ENCODE assay signal across 32 cellular contexts in the genomic region with DNA sequence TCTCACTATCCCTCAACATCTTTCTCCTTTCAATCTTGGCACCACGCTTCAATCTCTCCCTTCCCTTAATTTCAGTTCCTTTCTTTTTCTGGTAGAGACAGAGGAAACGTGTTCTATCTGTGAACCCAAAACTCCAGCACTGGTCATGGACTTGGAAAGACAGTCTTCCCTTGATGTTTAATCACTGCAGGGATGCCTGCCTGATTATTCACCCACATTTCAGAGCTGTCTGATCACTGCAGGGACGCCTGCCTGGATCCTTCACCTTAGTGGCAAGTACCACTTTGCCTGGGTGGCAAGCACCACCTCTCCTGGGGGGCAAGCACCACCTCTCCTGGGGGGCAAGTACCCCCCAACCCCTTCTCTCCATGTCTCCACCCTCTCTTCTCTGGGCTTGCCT. TPM values are rescaled to one million over a fixed set of nuclear protein-coding genes. Genes with fewer than 3 reads are reported as not detected.
"Had no signal": no experiment of that assay in that cellular context is flagged by ENCODE, and none has a peak within 500 bp of the region (broad histone marks: within the 10 kb centered on the region; RNA-seq: fewer than 3 reads in every experiment).

No MANE protein-coding gene starts in this region.

- H3K36me3 Mint-ChIP-seq: activated naive CD8-positive, alpha-beta T cell treated with anti-CD3 and anti-CD28 coated beads, Interleukin-2, amount 10 ng/mL, durations not matched to agents 7 days and 5 days; mesothelial cell of epicardium; naive B cell; stimulated activated memory B cell treated with anti-CD40 and anti-IgM and Interleukin-4, amounts not matched to agents 10 μg/mL and 1 μg/mL and 100 μg/mL, for 72 hours; type B pancreatic cell had no signal

- H3K4me3 ChIP-seq: esophagus squamous epithelium, vagina had no signal

- H3K27ac Mint-ChIP-seq: activated naive CD4-positive, alpha-beta T cell treated with anti-CD3 and anti-CD28 coated beads, Interleukin-2, amount 10 ng/mL, durations not matched to agents 7 days and 5 days; activated naive CD8-positive, alpha-beta T cell treated with anti-CD3 and anti-CD28 coated beads, Interleukin-2, amount 10 ng/mL, durations not matched to agents 7 days and 5 days; dendritic cell treated with granulocyte-macrophage colony-stimulating factor and Interleukin-4, amounts not matched to agents 40 ng/mL and 50 ng/mL, for 4 days; mesothelial cell of epicardium; naive B cell; nephron progenitor cell; progenitor cell of endocrine pancreas; stimulated activated memory B cell treated with anti-CD40 and anti-IgM and Interleukin-4, amounts not matched to agents 10 μg/mL and 1 μg/mL and 100 μg/mL, for 72 hours; stimulated activated naive CD8-positive, alpha-beta T cell treated with anti-CD3 and anti-CD28 coated beads, Interleukin-15, amount 100 ng/mL, for 72 hours; type B pancreatic cell had no signal

- H3K27me3 ChIP-seq: neutrophil, vagina had no signal

- H3K4me3 Mint-ChIP-seq: activated naive CD4-positive, alpha-beta T cell treated with anti-CD3 and anti-CD28 coated beads, Interleukin-2, amount 10 ng/mL, durations not matched to agents 7 days and 5 days; activated naive CD8-positive, alpha-beta T cell treated with anti-CD3 and anti-CD28 coated beads, Interleukin-2, amount 10 ng/mL, durations not matched to agents 7 days and 5 days; dendritic cell treated with granulocyte-macrophage colony-stimulating factor and Interleukin-4, amounts not matched to agents 40 ng/mL and 50 ng/mL, for 4 days; mesothelial cell of epicardium; naive B cell; nephron progenitor cell; stimulated activated memory B cell treated with anti-CD40 and anti-IgM and Interleukin-4, amounts not matched to agents 10 μg/mL and 1 μg/mL and 100 μg/mL, for 72 hours; stimulated activated naive CD8-positive, alpha-beta T cell treated with anti-CD3 and anti-CD28 coated beads, Interleukin-15, amount 100 ng/mL, for 72 hours; type B pancreatic cell had no signal

- H3K4me1 ChIP-seq: vagina had no signal

- H3K9me3 Mint-ChIP-seq: activated naive CD4-positive, alpha-beta T cell treated with anti-CD3 and anti-CD28 coated beads, Interleukin-2, amount 10 ng/mL, durations not matched to agents 7 days and 5 days; activated naive CD8-positive, alpha-beta T cell treated with anti-CD3 and anti-CD28 coated beads, Interleukin-2, amount 10 ng/mL, durations not matched to agents 7 days and 5 days; dendritic cell treated with granulocyte-macrophage colony-stimulating factor and Interleukin-4, amounts not matched to agents 40 ng/mL and 50 ng/mL, for 4 days; mesothelial cell of epicardium; nephron progenitor cell; stimulated activated memory B cell treated with anti-CD40 and anti-IgM and Interleukin-4, amounts not matched to agents 10 μg/mL and 1 μg/mL and 100 μg/mL, for 72 hours; stimulated activated naive CD8-positive, alpha-beta T cell treated with anti-CD3 and anti-CD28 coated beads, Interleukin-15, amount 100 ng/mL, for 72 hours; type B pancreatic cell had no signal

- DNase-seq: activated CD4-positive, alpha-beta T cell treated with anti-CD3 and anti-CD28 coated beads, Interleukin-2, amount 50 U/mL, for 48 hours; activated CD4-positive, CD25-positive, alpha-beta regulatory T cell; activated CD8-positive, alpha-beta memory T cell treated with anti-CD3 and anti-CD28 coated beads for 24 hours; activated effector memory CD4-positive, alpha-beta T cell treated with anti-CD3 and anti-CD28 coated beads, Interleukin-2, amount 50 U/mL, for 16 hours; activated naive CD4-positive, alpha-beta T cell treated with anti-CD3 and anti-CD28 coated beads, Interleukin-2, amount 10 ng/mL, durations not matched to agents 7 days and 5 days; activated naive CD8-positive, alpha-beta T cell treated with anti-CD3 and anti-CD28 coated beads, Interleukin-2, amount 10 ng/mL, durations not matched to agents 7 days and 5 days; brain microvascular endothelial cell; caudate nucleus; esophagus squamous epithelium; foreskin melanocyte; mammary epithelial cell; naive B cell; nephron progenitor cell; retina; stimulated activated CD8-positive, alpha-beta memory T cell treated with anti-CD3 and anti-CD28 coated beads, Interleukin-4, amount 100 ng/mL, for 48 hours; substantia nigra; SW 1271 had no signal

- H3K27ac ChIP-seq: brain microvascular endothelial cell, epithelial cell of prostate, esophagus squamous epithelium, neutrophil, vagina had no signal

- H3K27me3 Mint-ChIP-seq: activated naive CD4-positive, alpha-beta T cell treated with anti-CD3 and anti-CD28 coated beads, Interleukin-2, amount 10 ng/mL, durations not matched to agents 7 days and 5 days; activated naive CD8-positive, alpha-beta T cell treated with anti-CD3 and anti-CD28 coated beads, Interleukin-2, amount 10 ng/mL, durations not matched to agents 7 days and 5 days; dendritic cell treated with granulocyte-macrophage colony-stimulating factor and Interleukin-4, amounts not matched to agents 40 ng/mL and 50 ng/mL, for 4 days; naive B cell; stimulated activated memory B cell treated with anti-CD40 and anti-IgM and Interleukin-4, amounts not matched to agents 10 μg/mL and 1 μg/mL and 100 μg/mL, for 72 hours; stimulated activated naive CD8-positive, alpha-beta T cell treated with anti-CD3 and anti-CD28 coated beads, Interleukin-15, amount 100 ng/mL, for 72 hours; type B pancreatic cell had no signal

- ATAC-seq: sciatic nerve; stimulated activated memory B cell treated with anti-CD40 and anti-IgM and Interleukin-4, amounts not matched to agents 10 μg/mL and 1 μg/mL and 100 μg/mL, for 72 hours; stimulated activated naive CD8-positive, alpha-beta T cell treated with anti-CD3 and anti-CD28 coated beads, Interleukin-15, amount 100 ng/mL, for 72 hours had no signal

- H3K9me3 ChIP-seq: esophagus squamous epithelium, neutrophil, vagina had no signal

- H3K36me3 ChIP-seq: brain microvascular endothelial cell, esophagus squamous epithelium, neutrophil, vagina had no signal

- FAIRE-seq: astrocyte, islet of Langerhans had no signal

RNA-seq across cellular contexts. Expression of gene SELL, which starts 27.8 kb away (rescaled TPM):
- total RNA-seq: chondrocyte, osteocyte, vagina had no signal

RNA-seq across cellular contexts. Expression of gene SELE, which starts 50.2 kb away (rescaled TPM):
- total RNA-seq: activated naive CD8-positive, alpha-beta T cell treated with anti-CD3 and anti-CD28 coated beads, Interleukin-2, amount 10 ng/mL, durations not matched to agents 7 days and 5 days; astrocyte; chondrocyte; mammary epithelial cell; osteocyte; progenitor cell of endocrine pancreas; T-helper 2 cell treated with Interferon-gamma antibody and Interleukin-4, amounts not matched to agents 100 ng/mL and 5 ng/mL, for 36 hours had no signal
- polyA plus RNA-seq: mammary epithelial cell had no signal

RNA-seq across cellular contexts. Expression of gene SELP, which starts 53.7 kb away (rescaled TPM):
- total RNA-seq: astrocyte, chondrocyte, mammary epithelial cell, osteocyte, progenitor cell of endocrine pancreas had no signal
- polyA plus RNA-seq: mammary epithelial cell had no signal
